1 cellular context compared by ENCODE assay signal in the genomic region with DNA sequence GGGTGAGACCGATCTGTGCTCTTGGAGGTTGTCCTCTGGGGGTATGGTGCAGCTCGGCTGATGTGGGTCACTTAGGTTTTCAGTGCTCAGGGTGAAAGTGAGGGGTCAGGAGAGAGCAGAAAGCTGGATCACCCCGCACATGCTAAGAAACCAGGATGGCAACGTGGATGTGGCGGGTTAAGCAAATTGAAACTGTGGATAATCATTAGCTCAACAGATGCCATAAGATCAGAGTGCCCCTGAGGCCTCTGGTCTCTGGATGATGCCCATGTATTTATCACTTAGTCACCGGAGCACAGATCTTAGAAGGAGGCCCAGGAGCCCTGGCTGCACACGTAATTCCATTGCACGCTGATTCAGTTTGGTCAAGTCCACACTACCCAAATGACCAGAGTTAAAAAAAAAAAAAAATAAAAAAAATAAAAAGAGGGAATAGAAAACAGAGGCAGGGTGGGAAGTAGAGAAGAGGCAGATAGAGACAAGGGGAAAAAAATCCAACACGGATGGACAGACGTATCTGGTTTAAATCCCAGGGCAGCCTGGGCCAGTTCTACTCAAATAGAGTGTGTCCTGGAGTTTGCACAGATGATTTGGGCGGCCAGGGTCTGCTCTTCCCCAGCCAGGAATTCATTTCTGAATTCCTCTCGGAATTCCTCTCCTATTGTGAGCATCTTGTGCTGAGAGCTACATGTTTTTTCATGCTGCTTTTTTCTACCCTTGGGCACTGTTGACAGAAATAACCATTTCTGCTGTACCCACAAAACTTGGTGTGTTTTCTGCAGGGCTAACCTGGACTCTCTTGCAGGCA.
A peak's percentile ranks its signal among the peaks of the same experiment; 100 is the strongest.
TF ChIP-seq lines count a peak whose summit lies in the region.

No MANE protein-coding gene starts in this region.

TF ChIP-seq in HepG2, 621 proteins besides CTCF, POLR2A, EP300 and RAD21 (continued from another document and continues in another):
- TF ChIP-seq, protein P1, sequence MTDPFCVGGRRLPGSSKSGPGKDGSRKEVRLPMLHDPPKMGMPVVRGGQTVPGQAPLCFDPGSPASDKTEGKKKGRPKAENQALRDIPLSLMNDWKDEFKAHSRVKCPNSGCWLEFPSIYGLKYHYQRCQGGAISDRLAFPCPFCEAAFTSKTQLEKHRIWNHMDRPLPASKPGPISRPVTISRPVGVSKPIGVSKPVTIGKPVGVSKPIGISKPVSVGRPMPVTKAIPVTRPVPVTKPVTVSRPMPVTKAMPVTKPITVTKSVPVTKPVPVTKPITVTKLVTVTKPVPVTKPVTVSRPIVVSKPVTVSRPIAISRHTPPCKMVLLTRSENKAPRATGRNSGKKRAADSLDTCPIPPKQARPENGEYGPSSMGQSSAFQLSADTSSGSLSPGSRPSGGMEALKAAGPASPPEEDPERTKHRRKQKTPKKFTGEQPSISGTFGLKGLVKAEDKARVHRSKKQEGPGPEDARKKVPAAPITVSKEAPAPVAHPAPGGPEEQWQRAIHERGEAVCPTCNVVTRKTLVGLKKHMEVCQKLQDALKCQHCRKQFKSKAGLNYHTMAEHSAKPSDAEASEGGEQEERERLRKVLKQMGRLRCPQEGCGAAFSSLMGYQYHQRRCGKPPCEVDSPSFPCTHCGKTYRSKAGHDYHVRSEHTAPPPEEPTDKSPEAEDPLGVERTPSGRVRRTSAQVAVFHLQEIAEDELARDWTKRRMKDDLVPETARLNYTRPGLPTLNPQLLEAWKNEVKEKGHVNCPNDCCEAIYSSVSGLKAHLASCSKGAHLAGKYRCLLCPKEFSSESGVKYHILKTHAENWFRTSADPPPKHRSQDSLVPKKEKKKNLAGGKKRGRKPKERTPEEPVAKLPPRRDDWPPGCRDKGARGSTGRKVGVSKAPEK (CRISPR knock-in tag; IDR thresholded peaks at IDR 0.05; ENCODE audit: borderline replicate concordance), result 0 out of 2 replicates have a peak, but pooled peaks have one; percentile 59
- TF ChIP-seq RNF2 (conservative IDR thresholded peaks at IDR 0.05; ENCODE audit: low read depth) (no peak), ZNF550 (CRISPR knock-in tag; IDR thresholded peaks at IDR 0.05; ENCODE audit: borderline replicate concordance) (no peak), ZNF101 (CRISPR knock-in tag; IDR thresholded peaks at IDR 0.05; ENCODE audit: borderline replicate concordance, low read depth) (no peak), NKX3-1 (CRISPR knock-in tag; IDR thresholded peaks at IDR 0.05) (no peak), POLR2AphosphoS2 (IDR thresholded peaks at IDR 0.05; ENCODE audit: low read depth, low read length) (no peak), NFE2L2 (IDR thresholded peaks at IDR 0.05; ENCODE audit: low read length) (peak; percentile 24; the same call in 1 of the 2 replicates), ZNF619 (CRISPR knock-in tag; IDR thresholded peaks at IDR 0.05) (no peak), ZNF703 (CRISPR knock-in tag; IDR thresholded peaks at IDR 0.05; ENCODE audit: borderline replicate concordance) (no peak), ZNF329 (CRISPR knock-in tag; IDR thresholded peaks at IDR 0.05; ENCODE audit: low read depth) (no peak), ZNF350 (CRISPR knock-in tag; IDR thresholded peaks at IDR 0.05; ENCODE audit: borderline replicate concordance, low read depth) (0 out of 2 replicates have a peak, but pooled peaks have one; percentile 30), PLRG1 (conservative IDR thresholded peaks at IDR 0.05) (no peak), EZH2 (conservative IDR thresholded peaks at IDR 0.05; ENCODE audit: low read depth, low read length) (no peak), MBD4 (IDR thresholded peaks at IDR 0.05; ENCODE audit: borderline replicate concordance, low read length) (no peak), NBN (conservative IDR thresholded peaks at IDR 0.05) (no peak), ZNF878 (CRISPR knock-in tag; IDR thresholded peaks at IDR 0.05) (no peak), NCOA2 (CRISPR knock-in tag; IDR thresholded peaks at IDR 0.05) (peak; percentile 65; the same call in 1 of the 2 replicates)
- TF ChIP-seq, protein P2, sequence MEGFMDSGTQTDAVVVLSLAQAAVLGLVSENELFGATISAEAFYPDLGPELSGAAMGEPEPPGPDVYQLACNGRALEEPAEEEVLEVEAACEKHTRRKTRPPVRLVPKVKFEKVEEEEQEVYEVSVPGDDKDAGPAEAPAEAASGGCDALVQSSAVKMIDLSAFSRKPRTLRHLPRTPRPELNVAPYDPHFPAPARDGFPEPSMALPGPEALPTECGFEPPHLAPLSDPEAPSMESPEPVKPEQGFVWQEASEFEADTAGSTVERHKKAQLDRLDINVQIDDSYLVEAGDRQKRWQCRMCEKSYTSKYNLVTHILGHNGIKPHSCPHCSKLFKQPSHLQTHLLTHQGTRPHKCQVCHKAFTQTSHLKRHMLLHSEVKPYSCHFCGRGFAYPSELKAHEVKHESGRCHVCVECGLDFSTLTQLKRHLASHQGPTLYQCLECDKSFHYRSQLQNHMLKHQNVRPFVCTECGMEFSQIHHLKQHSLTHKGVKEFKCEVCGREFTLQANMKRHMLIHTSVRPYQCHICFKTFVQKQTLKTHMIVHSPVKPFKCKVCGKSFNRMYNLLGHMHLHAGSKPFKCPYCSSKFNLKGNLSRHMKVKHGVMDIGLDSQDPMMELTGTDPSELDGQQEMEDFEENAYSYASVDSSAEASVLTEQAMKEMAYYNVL (CRISPR knock-in tag; IDR thresholded peaks at IDR 0.05; ENCODE audit: borderline replicate concordance), result 0 out of 2 replicates have a peak, but pooled peaks have one; percentile 22
- TF ChIP-seq, protein P3, sequence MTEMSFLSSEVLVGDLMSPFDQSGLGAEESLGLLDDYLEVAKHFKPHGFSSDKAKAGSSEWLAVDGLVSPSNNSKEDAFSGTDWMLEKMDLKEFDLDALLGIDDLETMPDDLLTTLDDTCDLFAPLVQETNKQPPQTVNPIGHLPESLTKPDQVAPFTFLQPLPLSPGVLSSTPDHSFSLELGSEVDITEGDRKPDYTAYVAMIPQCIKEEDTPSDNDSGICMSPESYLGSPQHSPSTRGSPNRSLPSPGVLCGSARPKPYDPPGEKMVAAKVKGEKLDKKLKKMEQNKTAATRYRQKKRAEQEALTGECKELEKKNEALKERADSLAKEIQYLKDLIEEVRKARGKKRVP (CRISPR knock-in tag; IDR thresholded peaks at IDR 0.05), result peak in 1 of 2 experiments; percentile 13; a peak in 1 of 4 replicates
- TF ChIP-seq, protein P4, sequence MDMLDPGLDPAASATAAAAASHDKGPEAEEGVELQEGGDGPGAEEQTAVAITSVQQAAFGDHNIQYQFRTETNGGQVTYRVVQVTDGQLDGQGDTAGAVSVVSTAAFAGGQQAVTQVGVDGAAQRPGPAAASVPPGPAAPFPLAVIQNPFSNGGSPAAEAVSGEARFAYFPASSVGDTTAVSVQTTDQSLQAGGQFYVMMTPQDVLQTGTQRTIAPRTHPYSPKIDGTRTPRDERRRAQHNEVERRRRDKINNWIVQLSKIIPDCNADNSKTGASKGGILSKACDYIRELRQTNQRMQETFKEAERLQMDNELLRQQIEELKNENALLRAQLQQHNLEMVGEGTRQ (IDR thresholded peaks at IDR 0.05; ENCODE audit: low read depth, low read length), result no peak
- TF ChIP-seq, protein P4 (CRISPR knock-in tag; IDR thresholded peaks at IDR 0.05; ENCODE audit: borderline replicate concordance), result no peak
- TF ChIP-seq, protein P5, sequence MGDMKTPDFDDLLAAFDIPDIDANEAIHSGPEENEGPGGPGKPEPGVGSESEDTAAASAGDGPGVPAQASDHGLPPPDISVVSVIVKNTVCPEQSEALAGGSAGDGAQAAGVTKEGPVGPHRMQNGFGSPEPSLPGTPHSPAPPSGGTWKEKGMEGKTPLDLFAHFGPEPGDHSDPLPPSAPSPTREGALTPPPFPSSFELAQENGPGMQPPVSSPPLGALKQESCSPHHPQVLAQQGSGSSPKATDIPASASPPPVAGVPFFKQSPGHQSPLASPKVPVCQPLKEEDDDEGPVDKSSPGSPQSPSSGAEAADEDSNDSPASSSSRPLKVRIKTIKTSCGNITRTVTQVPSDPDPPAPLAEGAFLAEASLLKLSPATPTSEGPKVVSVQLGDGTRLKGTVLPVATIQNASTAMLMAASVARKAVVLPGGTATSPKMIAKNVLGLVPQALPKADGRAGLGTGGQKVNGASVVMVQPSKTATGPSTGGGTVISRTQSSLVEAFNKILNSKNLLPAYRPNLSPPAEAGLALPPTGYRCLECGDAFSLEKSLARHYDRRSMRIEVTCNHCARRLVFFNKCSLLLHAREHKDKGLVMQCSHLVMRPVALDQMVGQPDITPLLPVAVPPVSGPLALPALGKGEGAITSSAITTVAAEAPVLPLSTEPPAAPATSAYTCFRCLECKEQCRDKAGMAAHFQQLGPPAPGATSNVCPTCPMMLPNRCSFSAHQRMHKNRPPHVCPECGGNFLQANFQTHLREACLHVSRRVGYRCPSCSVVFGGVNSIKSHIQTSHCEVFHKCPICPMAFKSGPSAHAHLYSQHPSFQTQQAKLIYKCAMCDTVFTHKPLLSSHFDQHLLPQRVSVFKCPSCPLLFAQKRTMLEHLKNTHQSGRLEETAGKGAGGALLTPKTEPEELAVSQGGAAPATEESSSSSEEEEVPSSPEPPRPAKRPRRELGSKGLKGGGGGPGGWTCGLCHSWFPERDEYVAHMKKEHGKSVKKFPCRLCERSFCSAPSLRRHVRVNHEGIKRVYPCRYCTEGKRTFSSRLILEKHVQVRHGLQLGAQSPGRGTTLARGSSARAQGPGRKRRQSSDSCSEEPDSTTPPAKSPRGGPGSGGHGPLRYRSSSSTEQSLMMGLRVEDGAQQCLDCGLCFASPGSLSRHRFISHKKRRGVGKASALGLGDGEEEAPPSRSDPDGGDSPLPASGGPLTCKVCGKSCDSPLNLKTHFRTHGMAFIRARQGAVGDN (CRISPR knock-in tag; IDR thresholded peaks at IDR 0.05), result peak; percentile 24; the same call in 1 of the 2 replicates
- TF ChIP-seq, protein P6, sequence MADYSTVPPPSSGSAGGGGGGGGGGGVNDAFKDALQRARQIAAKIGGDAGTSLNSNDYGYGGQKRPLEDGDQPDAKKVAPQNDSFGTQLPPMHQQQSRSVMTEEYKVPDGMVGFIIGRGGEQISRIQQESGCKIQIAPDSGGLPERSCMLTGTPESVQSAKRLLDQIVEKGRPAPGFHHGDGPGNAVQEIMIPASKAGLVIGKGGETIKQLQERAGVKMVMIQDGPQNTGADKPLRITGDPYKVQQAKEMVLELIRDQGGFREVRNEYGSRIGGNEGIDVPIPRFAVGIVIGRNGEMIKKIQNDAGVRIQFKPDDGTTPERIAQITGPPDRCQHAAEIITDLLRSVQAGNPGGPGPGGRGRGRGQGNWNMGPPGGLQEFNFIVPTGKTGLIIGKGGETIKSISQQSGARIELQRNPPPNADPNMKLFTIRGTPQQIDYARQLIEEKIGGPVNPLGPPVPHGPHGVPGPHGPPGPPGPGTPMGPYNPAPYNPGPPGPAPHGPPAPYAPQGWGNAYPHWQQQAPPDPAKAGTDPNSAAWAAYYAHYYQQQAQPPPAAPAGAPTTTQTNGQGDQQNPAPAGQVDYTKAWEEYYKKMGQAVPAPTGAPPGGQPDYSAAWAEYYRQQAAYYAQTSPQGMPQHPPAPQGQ (CRISPR knock-in tag; IDR thresholded peaks at IDR 0.05; ENCODE audit: borderline replicate concordance), result no peak
- TF ChIP-seq, protein P7, sequence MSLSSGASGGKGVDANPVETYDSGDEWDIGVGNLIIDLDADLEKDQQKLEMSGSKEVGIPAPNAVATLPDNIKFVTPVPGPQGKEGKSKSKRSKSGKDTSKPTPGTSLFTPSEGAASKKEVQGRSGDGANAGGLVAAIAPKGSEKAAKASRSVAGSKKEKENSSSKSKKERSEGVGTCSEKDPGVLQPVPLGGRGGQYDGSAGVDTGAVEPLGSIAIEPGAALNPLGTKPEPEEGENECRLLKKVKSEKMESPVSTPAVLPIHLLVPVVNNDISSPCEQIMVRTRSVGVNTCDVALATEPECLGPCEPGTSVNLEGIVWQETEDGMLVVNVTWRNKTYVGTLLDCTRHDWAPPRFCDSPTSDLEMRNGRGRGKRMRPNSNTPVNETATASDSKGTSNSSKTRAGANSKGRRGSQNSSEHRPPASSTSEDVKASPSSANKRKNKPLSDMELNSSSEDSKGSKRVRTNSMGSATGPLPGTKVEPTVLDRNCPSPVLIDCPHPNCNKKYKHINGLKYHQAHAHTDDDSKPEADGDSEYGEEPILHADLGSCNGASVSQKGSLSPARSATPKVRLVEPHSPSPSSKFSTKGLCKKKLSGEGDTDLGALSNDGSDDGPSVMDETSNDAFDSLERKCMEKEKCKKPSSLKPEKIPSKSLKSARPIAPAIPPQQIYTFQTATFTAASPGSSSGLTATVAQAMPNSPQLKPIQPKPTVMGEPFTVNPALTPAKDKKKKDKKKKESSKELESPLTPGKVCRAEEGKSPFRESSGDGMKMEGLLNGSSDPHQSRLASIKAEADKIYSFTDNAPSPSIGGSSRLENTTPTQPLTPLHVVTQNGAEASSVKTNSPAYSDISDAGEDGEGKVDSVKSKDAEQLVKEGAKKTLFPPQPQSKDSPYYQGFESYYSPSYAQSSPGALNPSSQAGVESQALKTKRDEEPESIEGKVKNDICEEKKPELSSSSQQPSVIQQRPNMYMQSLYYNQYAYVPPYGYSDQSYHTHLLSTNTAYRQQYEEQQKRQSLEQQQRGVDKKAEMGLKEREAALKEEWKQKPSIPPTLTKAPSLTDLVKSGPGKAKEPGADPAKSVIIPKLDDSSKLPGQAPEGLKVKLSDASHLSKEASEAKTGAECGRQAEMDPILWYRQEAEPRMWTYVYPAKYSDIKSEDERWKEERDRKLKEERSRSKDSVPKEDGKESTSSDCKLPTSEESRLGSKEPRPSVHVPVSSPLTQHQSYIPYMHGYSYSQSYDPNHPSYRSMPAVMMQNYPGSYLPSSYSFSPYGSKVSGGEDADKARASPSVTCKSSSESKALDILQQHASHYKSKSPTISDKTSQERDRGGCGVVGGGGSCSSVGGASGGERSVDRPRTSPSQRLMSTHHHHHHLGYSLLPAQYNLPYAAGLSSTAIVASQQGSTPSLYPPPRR (CRISPR knock-in tag; IDR thresholded peaks at IDR 0.05; ENCODE audit: borderline replicate concordance), result no peak
- TF ChIP-seq, protein P8, sequence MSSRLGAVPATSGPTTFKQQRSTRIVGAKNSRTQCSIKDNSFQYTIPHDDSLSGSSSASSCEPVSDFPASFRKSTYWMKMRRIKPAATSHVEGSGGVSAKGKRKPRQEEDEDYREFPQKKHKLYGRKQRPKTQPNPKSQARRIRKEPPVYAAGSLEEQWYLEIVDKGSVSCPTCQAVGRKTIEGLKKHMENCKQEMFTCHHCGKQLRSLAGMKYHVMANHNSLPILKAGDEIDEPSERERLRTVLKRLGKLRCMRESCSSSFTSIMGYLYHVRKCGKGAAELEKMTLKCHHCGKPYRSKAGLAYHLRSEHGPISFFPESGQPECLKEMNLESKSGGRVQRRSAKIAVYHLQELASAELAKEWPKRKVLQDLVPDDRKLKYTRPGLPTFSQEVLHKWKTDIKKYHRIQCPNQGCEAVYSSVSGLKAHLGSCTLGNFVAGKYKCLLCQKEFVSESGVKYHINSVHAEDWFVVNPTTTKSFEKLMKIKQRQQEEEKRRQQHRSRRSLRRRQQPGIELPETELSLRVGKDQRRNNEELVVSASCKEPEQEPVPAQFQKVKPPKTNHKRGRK (CRISPR knock-in tag; IDR thresholded peaks at IDR 0.05), result no peak
- TF ChIP-seq, protein P9, sequence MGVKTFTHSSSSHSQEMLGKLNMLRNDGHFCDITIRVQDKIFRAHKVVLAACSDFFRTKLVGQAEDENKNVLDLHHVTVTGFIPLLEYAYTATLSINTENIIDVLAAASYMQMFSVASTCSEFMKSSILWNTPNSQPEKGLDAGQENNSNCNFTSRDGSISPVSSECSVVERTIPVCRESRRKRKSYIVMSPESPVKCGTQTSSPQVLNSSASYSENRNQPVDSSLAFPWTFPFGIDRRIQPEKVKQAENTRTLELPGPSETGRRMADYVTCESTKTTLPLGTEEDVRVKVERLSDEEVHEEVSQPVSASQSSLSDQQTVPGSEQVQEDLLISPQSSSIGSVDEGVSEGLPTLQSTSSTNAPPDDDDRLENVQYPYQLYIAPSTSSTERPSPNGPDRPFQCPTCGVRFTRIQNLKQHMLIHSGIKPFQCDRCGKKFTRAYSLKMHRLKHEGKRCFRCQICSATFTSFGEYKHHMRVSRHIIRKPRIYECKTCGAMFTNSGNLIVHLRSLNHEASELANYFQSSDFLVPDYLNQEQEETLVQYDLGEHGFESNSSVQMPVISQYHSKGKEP (CRISPR knock-in tag; IDR thresholded peaks at IDR 0.05), result no peak
